Comparison of ENCODE assay signal across 10 cellular contexts in the genomic region with DNA sequence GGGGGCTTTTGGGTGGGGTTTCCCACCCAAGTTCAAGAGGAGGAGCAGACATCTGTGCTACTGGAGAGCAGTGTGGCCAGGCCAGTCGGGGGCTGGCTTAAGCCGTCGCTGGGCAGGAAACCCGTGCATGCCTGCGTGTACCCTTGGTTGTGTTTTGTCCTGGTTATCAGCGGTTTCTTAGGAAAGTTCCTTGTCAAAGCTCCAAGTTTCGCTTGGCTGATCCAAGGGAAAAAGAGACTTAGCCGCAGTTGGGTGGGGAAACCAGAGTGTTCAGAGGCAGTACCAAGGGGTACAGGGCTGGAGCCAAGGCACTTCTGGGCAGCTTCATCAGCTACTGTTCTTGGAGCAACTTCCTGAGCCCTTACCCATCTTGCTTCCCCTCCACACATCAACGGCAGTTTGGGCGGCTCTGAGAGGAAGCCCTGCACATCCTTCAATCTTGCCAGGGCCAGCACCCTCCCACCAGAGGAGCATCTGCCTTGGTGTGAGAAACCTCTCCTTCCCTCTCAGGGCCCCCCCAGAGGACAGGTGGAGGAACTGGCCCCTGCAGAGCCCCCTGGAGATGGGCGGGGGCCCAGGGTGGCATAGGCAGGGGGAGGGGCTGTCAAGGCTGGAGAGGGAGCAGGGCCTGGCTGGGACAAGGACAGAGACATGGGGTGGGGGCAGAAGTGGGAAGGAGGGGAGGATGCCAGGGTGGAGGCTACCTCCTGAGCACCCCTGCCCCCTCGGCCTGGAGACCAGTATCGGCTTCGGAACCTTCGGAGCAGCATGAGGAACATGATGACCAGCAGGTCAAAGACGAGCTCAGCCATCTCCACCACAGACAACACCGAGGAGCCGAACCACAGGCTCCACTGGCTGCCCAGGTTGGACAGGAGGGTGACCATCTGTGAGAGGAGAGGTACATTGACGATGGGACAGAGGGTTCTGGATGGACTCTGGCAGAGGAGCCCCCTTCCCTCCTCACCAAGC. TPM values are rescaled to one million over a fixed set of nuclear protein-coding genes. Genes with fewer than 3 reads are reported as not detected.
A peak's percentile ranks its signal among the peaks of the same experiment; 100 is the strongest.
DNase-seq lines count a peak whose midpoint lies in the region; ATAC-seq and TF ChIP-seq lines count a peak whose summit lies in the region.
"Had no signal": no experiment of that assay in that cellular context is flagged by ENCODE, and none has a peak within 500 bp of the region (broad histone marks: within the 10 kb centered on the region; RNA-seq: fewer than 3 reads in every experiment).

No MANE protein-coding gene starts in this region.

- H3K9me3 Mint-ChIP-seq in natural killer cell treated with Interleukin-12 subunit alpha and Interleukin-12 subunit beta and Interleukin-15 and Interleukin-18, amount 100 ng/mL, for 72 hours, result peaks cover 3% of the 10 kb centered on the region
- no peaks in the 10 kb centered on the region for H3K9me3 Mint-ChIP-seq in natural killer cell
- no peaks in the 10 kb centered on the region for H3K9me3 Mint-ChIP-seq in CD8-positive, alpha-beta memory T cell

- TF ChIP-seq CTCF in natural killer cell (IDR thresholded peaks at IDR 0.05), result no peak
- no peak for TF ChIP-seq CTCF in fibroblast of mammary gland (conservative IDR thresholded peaks at IDR 0.05; ENCODE audit: control insufficient read depth, insufficient read depth, low read depth, low read length)
- no peak for TF ChIP-seq CTCF in osteoblast (IDR thresholded peaks at IDR 0.05; ENCODE audit: extremely low read depth, low read depth, low read length)

- H3K4me1 ChIP-seq in osteoblast (ENCODE audit: insufficient read depth, low read length), result peaks cover 30% of the 10 kb centered on the region
- H3K4me1 ChIP-seq in CD8-positive, alpha-beta memory T cell (ENCODE audit: insufficient read depth, low read length), result peaks cover 45% of the 10 kb centered on the region

- peaks cover 0 to 4% of the 10 kb centered on the region in 2 donors for H3K27me3 Mint-ChIP-seq in natural killer cell treated with Interleukin-12 subunit alpha and Interleukin-12 subunit beta and Interleukin-15 and Interleukin-18, amount 100 ng/mL, for 72 hours
- H3K27me3 Mint-ChIP-seq in natural killer cell (ENCODE audit: low read depth in 2 of 2), result no peaks in the 10 kb centered on the region
- peaks cover 1 to 4% of the 10 kb centered on the region in 2 donors for H3K27me3 Mint-ChIP-seq in CD8-positive, alpha-beta memory T cell

- no peaks in the 10 kb centered on the region for H3K27me3 ChIP-seq in osteoblast (ENCODE audit: insufficient read depth, low read length)
- H3K27me3 ChIP-seq in CD8-positive, alpha-beta memory T cell (ENCODE audit: insufficient read depth, low read length, poor library complexity, severe bottlenecking), result no peaks in the 10 kb centered on the region

- peaks cover 4% of the 10 kb centered on the region for H3K79me2 ChIP-seq in osteoblast (ENCODE audit: insufficient read depth, low read length)

- H3K4me3 ChIP-seq in fibroblast of mammary gland (ENCODE audit: control insufficient read depth, low read depth, low read length) (no peak overlapping the region), osteoblast (ENCODE audit: insufficient read depth, low read length) (no peak overlapping the region)
- no peak overlapping the region for H3K4me3 ChIP-seq in CD8-positive, alpha-beta memory T cell (ENCODE audit: low read length)

- POLR2A ChIA-PET in CD8-positive, alpha-beta memory T cell (lab: Charles Lee), result no interaction called here

- peaks cover 34 to 35% of the 10 kb centered on the region in 2 donors for H3K4me1 Mint-ChIP-seq in natural killer cell treated with Interleukin-12 subunit alpha and Interleukin-12 subunit beta and Interleukin-15 and Interleukin-18, amount 100 ng/mL, for 72 hours (ENCODE audit: low read depth in 2 of 2)
- peaks cover 27 to 44% of the 10 kb centered on the region in 2 donors for H3K4me1 Mint-ChIP-seq in natural killer cell
- peaks cover 34 to 44% (median 35%) of the 10 kb centered on the region in 3 donors for H3K4me1 Mint-ChIP-seq in CD8-positive, alpha-beta memory T cell

- peak overlapping the region; percentile 39 for H3K27ac ChIP-seq in osteoblast (ENCODE audit: low read depth, low read length)
- no peak overlapping the region for H3K27ac ChIP-seq in CD8-positive, alpha-beta memory T cell (ENCODE audit: low read depth, low read length)

- H3K36me3 ChIP-seq in osteoblast (ENCODE audit: insufficient read depth, low read length), result no peaks in the 10 kb centered on the region
- no peaks in the 10 kb centered on the region for H3K36me3 ChIP-seq in CD8-positive, alpha-beta memory T cell (ENCODE audit: insufficient read depth, low read length)

- CTCF ChIA-PET in CD8-positive, alpha-beta memory T cell (lab: Charles Lee), result interaction anchor here (0.6 to 6.8 kb wide), 3 partner anchors 12 to 20 kb away, joined by 3 to 58 read pairs (median 17); no protein-coding TSS in a partner anchor

- H3K4me2 ChIP-seq in osteoblast (ENCODE audit: insufficient read depth, low read length), result peak overlapping the region; percentile 64

- no peaks in the 10 kb centered on the region for H3K36me3 Mint-ChIP-seq in natural killer cell treated with Interleukin-12 subunit alpha and Interleukin-12 subunit beta and Interleukin-15 and Interleukin-18, amount 100 ng/mL, for 72 hours
- H3K36me3 Mint-ChIP-seq in natural killer cell, result no peaks in the 10 kb centered on the region
- peaks cover 0 to 2% (median 0%) of the 10 kb centered on the region in 3 donors for H3K36me3 Mint-ChIP-seq in CD8-positive, alpha-beta memory T cell

- H3K4me3 Mint-ChIP-seq in natural killer cell treated with Interleukin-12 subunit alpha and Interleukin-12 subunit beta and Interleukin-15 and Interleukin-18, amount 100 ng/mL, for 72 hours, result no peak overlapping the region
- H3K4me3 Mint-ChIP-seq in natural killer cell, result no peak overlapping the region
- no peak overlapping the region for H3K4me3 Mint-ChIP-seq in CD8-positive, alpha-beta memory T cell

- DNase-seq in natural killer cell treated with Interleukin-12 subunit alpha and Interleukin-12 subunit beta and Interleukin-15 and Interleukin-18, amount 100 ng/mL, for 72 hours (ENCODE audit: low spot score), result peak; percentile 54
- DNase-seq in natural killer cell (no peak), fibroblast of mammary gland (ENCODE audit: low read depth) (peak; percentile 75), osteoblast (ENCODE audit: insufficient read length, low spot score, missing footprints) (peak; percentile 93), NK-92 (lab: John Stamatoyannopoulos, UW; ENCODE audit: unreplicated experiment) (no peak), SIG-M5 (lab: John Stamatoyannopoulos, UW) (no peak)
- DNase-seq in activated CD8-positive, alpha-beta memory T cell treated with anti-CD3 and anti-CD28 coated beads, Interleukin-2, amount 50 U/mL, for 48 hours, result no peak
- DNase-seq in CD8-positive, alpha-beta memory T cell, result no peak
- DNase-seq: OCI-M1 had no signal

- peak overlapping the region in 1 of 2 donors; percentile 38 for H3K27ac Mint-ChIP-seq in natural killer cell treated with Interleukin-12 subunit alpha and Interleukin-12 subunit beta and Interleukin-15 and Interleukin-18, amount 100 ng/mL, for 72 hours
- H3K27ac Mint-ChIP-seq in natural killer cell, result peak overlapping the region in 1 of 2 donors; percentile 88
- H3K27ac Mint-ChIP-seq in CD8-positive, alpha-beta memory T cell, result peak overlapping the region in 1 of 8 donors; percentile 65

- intact Hi-C loops in natural killer cell (cut with micrococcal nuclease), result no loop called here

- H4K20me1 ChIP-seq in osteoblast (ENCODE audit: insufficient read depth, low read length), result no peaks in the 10 kb centered on the region

- ATAC-seq in natural killer cell treated with Interleukin-12 subunit alpha and Interleukin-12 subunit beta and Interleukin-15 and Interleukin-18, amount 100 ng/mL, for 72 hours, result no peak
- no peak for ATAC-seq in natural killer cell

- H3K9me3 ChIP-seq in osteoblast (ENCODE audit: low read depth, low read length), result no peaks in the 10 kb centered on the region
- H3K9me3 ChIP-seq in CD8-positive, alpha-beta memory T cell (ENCODE audit: low read length), result no peaks in the 10 kb centered on the region

- peak overlapping the region; percentile 65 for H2AFZ ChIP-seq in osteoblast (ENCODE audit: low read length)

RNA-seq across cellular contexts. Expression of a gene that starts 5.8 kb away (rescaled TPM):
- 100 to 1,000 TPM in 1 of 2 donors, 10 to 100 TPM in 1; 83.2 to 102 TPM for total RNA-seq in natural killer cell treated with Interleukin-12 subunit alpha and Interleukin-12 subunit beta and Interleukin-15 and Interleukin-18, amount 100 ng/mL, for 72 hours
- 100 to 1,000 TPM in 1 of 3 donors, 10 to 100 TPM in 2; 75.7 to 116 (median 87.3) TPM for total RNA-seq in natural killer cell
- total RNA-seq in osteoblast, result 228 and 255 TPM in 2 replicates
- 10 to 100 TPM; 62.1 to 62.9 TPM for total RNA-seq in CD8-positive, alpha-beta memory T cell
- polyA plus RNA-seq in CD8-positive, alpha-beta memory T cell, result 57.1 TPM

RNA-seq across cellular contexts. Expression of a gene that starts 27.7 kb away (rescaled TPM):
- total RNA-seq in natural killer cell treated with Interleukin-12 subunit alpha and Interleukin-12 subunit beta and Interleukin-15 and Interleukin-18, amount 100 ng/mL, for 72 hours, result not detected
- 1 to 10 TPM; 1.5 to 3.0 (median 1.5) TPM for total RNA-seq in natural killer cell
- total RNA-seq in osteoblast, result under 0.01 and 0.36 TPM in 2 replicates
- total RNA-seq in CD8-positive, alpha-beta memory T cell, result under 1 TPM; 0.77 to 0.93 TPM
- polyA plus RNA-seq in CD8-positive, alpha-beta memory T cell, result 0.49 TPM

RNA-seq across cellular contexts. Expression of a gene that starts 36.3 kb away (rescaled TPM):
- total RNA-seq in natural killer cell treated with Interleukin-12 subunit alpha and Interleukin-12 subunit beta and Interleukin-15 and Interleukin-18, amount 100 ng/mL, for 72 hours, result 1 to 10 TPM; 2.3 to 3.9 TPM
- total RNA-seq in natural killer cell (1 to 10 TPM; 3.7 to 5.8 (median 4.4) TPM), osteoblast (110 and 121 TPM in 2 replicates)
- 1 to 10 TPM in 1 of 2 experiments, under 1 TPM in 1; 0.51 to 1.4 TPM for total RNA-seq in CD8-positive, alpha-beta memory T cell
- polyA plus RNA-seq in CD8-positive, alpha-beta memory T cell, result not detected

RNA-seq across cellular contexts. Expression of a gene that starts 37.2 kb away (rescaled TPM):
- total RNA-seq in natural killer cell treated with Interleukin-12 subunit alpha and Interleukin-12 subunit beta and Interleukin-15 and Interleukin-18, amount 100 ng/mL, for 72 hours, result not detected
- total RNA-seq in natural killer cell, result not detected
- not detected in 2 replicates for total RNA-seq in osteoblast
- not detected for total RNA-seq in CD8-positive, alpha-beta memory T cell
- 0.72 TPM for polyA plus RNA-seq in CD8-positive, alpha-beta memory T cell
- total RNA-seq: mononuclear cell had no signal

Comparison
In these comparisons a context has a peak if more than half of its experiments do, and no peak if none do; other contexts are left out.
1. DNase-seq: peak in natural killer cell treated with Interleukin-12 subunit alpha and Interleukin-12 subunit beta and Interleukin-15 and Interleukin-18, amount 100 ng/mL, for 72 hours (single experiment), fibroblast of mammary gland (single experiment) and osteoblast (single experiment); none in natural killer cell (single experiment), NK-92 (single experiment), activated CD8-positive, alpha-beta memory T cell treated with anti-CD3 and anti-CD28 coated beads, Interleukin-2, amount 50 U/mL, for 48 hours (single experiment), SIG-M5 (single experiment) and CD8-positive, alpha-beta memory T cell (0 of 5).
2. RNA of a gene that starts 36.3 kb away (total RNA-seq): 110 to 121 TPM in osteoblast; 3.7 to 5.8 TPM in natural killer cell, 2.3 to 3.9 TPM in natural killer cell treated with Interleukin-12 subunit alpha and Interleukin-12 subunit beta and Interleukin-15 and Interleukin-18, amount 100 ng/mL, for 72 hours and 0.51 to 1.4 TPM in CD8-positive, alpha-beta memory T cell; every median in the first group is over 10 times any median in the second.